7 cellular contexts compared by ENCODE assay signal in genomic region chr6:33416386-33417126, GRCh38. TPM values are rescaled to one million over a fixed set of nuclear protein-coding genes. Genes with fewer than 3 reads are reported as not detected.
DNase-seq lines count a peak whose midpoint lies in the region; ATAC-seq and TF ChIP-seq lines count a peak whose summit lies in the region.

No MANE protein-coding gene starts in this region.

- no peak overlapping the region for H2BK5ac ChIP-seq in H9 (ENCODE audit: insufficient read length, low read length)

- no peak for ATAC-seq in activated B cell treated with CpG ODN at 0.5 μM for 24 hours (ENCODE audit: low read depth)
- no peak for ATAC-seq in right cardiac atrium
- no peak for ATAC-seq in HG02678 (IDR thresholded peaks at IDR 0.05; ENCODE audit: unreplicated experiment)
- ATAC-seq in HG03432 (IDR thresholded peaks at IDR 0.05; ENCODE audit: unreplicated experiment): no peak

- no peak overlapping the region for H2AFZ ChIP-seq in H9 (ENCODE audit: low read length)

- TF ChIP-seq CTCF in H9 (conservative IDR thresholded peaks at IDR 0.05): no peak
- TF ChIP-seq CTCF in activated B cell treated with CpG ODN at 0.5 μM for 24 hours (IDR thresholded peaks at IDR 0.05): no peak

- peaks cover 46 to 59% of the 10 kb centered on the region in 2 experiments for H3K4me1 Mint-ChIP-seq in H9
- peaks cover 80% of the 10 kb centered on the region for H3K4me1 Mint-ChIP-seq in activated B cell treated with CpG ODN at 0.5 μM for 24 hours

- H3K79me2 ChIP-seq in H9 (ENCODE audit: insufficient read depth, low read length): peaks cover 10% of the 10 kb centered on the region; the same call in 1 of the 2 replicates

- H4K5ac ChIP-seq in H9 (ENCODE audit: insufficient read length, low read depth, low read length): no peak overlapping the region

- H4K20me1 ChIP-seq in H9 (ENCODE audit: control insufficient read depth, insufficient read depth, insufficient read length): no peaks in the 10 kb centered on the region

- H3K4me2 ChIP-seq in H9 (ENCODE audit: insufficient read depth, insufficient read length, low read length): peak overlapping the region; percentile 96

- no peak overlapping the region for H3K18ac ChIP-seq in H9 (ENCODE audit: insufficient read length, low read depth, low read length)

- peak overlapping the region; percentile 69 for H3K4me3 ChIP-seq in right cardiac atrium (ENCODE audit: low read length)

- no peaks in the 10 kb centered on the region for H3K27me3 ChIP-seq in H9 (ENCODE audit: insufficient read depth, low read length)
- H3K27me3 ChIP-seq in right cardiac atrium (ENCODE audit: control insufficient read depth, insufficient read depth): no peaks in the 10 kb centered on the region

- DNase-seq in H9 (no peak), activated B cell treated with CpG ODN at 0.5 μM for 24 hours (no peak), right cardiac atrium (no peak), NCI-H2081 treated with DMSO at 0.1 percent for 48 hours (lab: John Stamatoyannopoulos, UW) (no peak)
- DNase-seq in stimulated activated naive CD4-positive, alpha-beta T cell treated with Interleukin-2 at 50 U/mL for 16 hours (lab: John Stamatoyannopoulos, UW): peak; percentile 44

- H4K8ac ChIP-seq in H9 (replicated peaks; ENCODE audit: insufficient read length, low read depth, low read length): no peak overlapping the region

- CTCF ChIA-PET in activated B cell treated with CpG ODN at 0.5 μM for 24 hours (lab: Charles Lee): no interaction called here

- H3K27me3 Mint-ChIP-seq in H9 (ENCODE audit: low read depth): peaks cover 1% of the 10 kb centered on the region
- no peaks in the 10 kb centered on the region for H3K27me3 Mint-ChIP-seq in activated B cell treated with CpG ODN at 0.5 μM for 24 hours

- POLR2A ChIA-PET in activated B cell treated with CpG ODN at 0.5 μM for 24 hours (lab: Charles Lee): interaction anchor here (0.5 to 5.9 kb wide), 8 partner anchors 9 to 204 kb away, joined by 3 to 31 read pairs (median 8); partner anchors contain the start of genes ITPR3, TAPBP and ZBTB22

- H3K36me3 Mint-ChIP-seq in H9 (ENCODE audit: insufficient read depth in 1 of 3, low read depth in 3 of 3) (peaks cover 30 to 52% (median 50%) of the 10 kb centered on the region in 3 experiments), activated B cell treated with CpG ODN at 0.5 μM for 24 hours (ENCODE audit: low read depth) (peaks cover 45% of the 10 kb centered on the region)

- H3K27ac ChIP-seq in H9 (ENCODE audit: insufficient read length, low read depth, low read length) (no peak overlapping the region), right cardiac atrium (ENCODE audit: low read length) (no peak overlapping the region)

- H3K4me3 Mint-ChIP-seq in H9 (peak overlapping the region; percentile 97 to 98), activated B cell treated with CpG ODN at 0.5 μM for 24 hours (peak overlapping the region; percentile 91)

- H3K9me3 ChIP-seq in H9 (ENCODE audit: control insufficient read depth, low read depth, low read length) (no peaks in the 10 kb centered on the region), right cardiac atrium (ENCODE audit: control insufficient read depth, low read length) (no peaks in the 10 kb centered on the region)

- H2BK20ac ChIP-seq in H9 (ENCODE audit: low read depth, low read length, poor library complexity, severe bottlenecking): no peak overlapping the region

- no peak overlapping the region for H3T11ph ChIP-seq in H9 (ENCODE audit: low read length)

- H3K9me3 Mint-ChIP-seq in H9 (no peaks in the 10 kb centered on the region), activated B cell treated with CpG ODN at 0.5 μM for 24 hours (no peaks in the 10 kb centered on the region)

- H3K4me1 ChIP-seq in H9 (ENCODE audit: insufficient read depth, low read length): peaks cover 3% of the 10 kb centered on the region; the same call in 1 of the 2 replicates
- H3K4me1 ChIP-seq in right cardiac atrium (ENCODE audit: control insufficient read depth, insufficient read depth, low read length): peaks cover 9% of the 10 kb centered on the region

- H3K79me1 ChIP-seq in H9 (ENCODE audit: insufficient read depth, low read depth, low read length, poor library complexity, severe bottlenecking): no peaks in the 10 kb centered on the region

- H3K14ac ChIP-seq in H9 (ENCODE audit: insufficient read depth, low read length): no peak overlapping the region

- H4K91ac ChIP-seq in H9 (ENCODE audit: insufficient read length, low read depth, low read length): no peak overlapping the region

- H3K27ac Mint-ChIP-seq in H9: peak overlapping the region in 2 of 3 experiments; percentile 48 to 97; a peak in 4 of 7 replicates
- peak overlapping the region; percentile 96 for H3K27ac Mint-ChIP-seq in activated B cell treated with CpG ODN at 0.5 μM for 24 hours

- peak overlapping the region; percentile 81 for H3K9ac ChIP-seq in H9 (ENCODE audit: extremely low read depth, insufficient read length, low read length)

- no peak overlapping the region for H3K56ac ChIP-seq in H9 (ENCODE audit: insufficient read length, low read depth, low read length)

- no peak overlapping the region for H3K4ac ChIP-seq in H9 (ENCODE audit: low read depth, low read length)

- H2BK120ac ChIP-seq in H9 (ENCODE audit: low read depth, low read length, poor library complexity, severe bottlenecking): no peak overlapping the region

- no peak overlapping the region for H2BK12ac ChIP-seq in H9 (ENCODE audit: insufficient read length, low read depth, low read length)

- no CpG with 5 or more reads among the region's 12 CpGs for WGBS in H9 (ENCODE audit: extremely low coverage, insufficient read length, low lambda C conversion rate)
- 53% methylated on average over 12 of the region's 12 CpGs for WGBS in right cardiac atrium

- H3K23ac ChIP-seq in H9 (ENCODE audit: insufficient read length, low read depth, low read length): no peak overlapping the region

- no peak overlapping the region for H2BK15ac ChIP-seq in H9 (ENCODE audit: low read depth, low read length)

- intact Hi-C loops in activated B cell treated with CpG ODN at 0.5 μM for 24 hours (cut with micrococcal nuclease) (loop anchor here (5.0 to 10.0 kb wide), 2 partner anchors 412 to 574 kb away; partner anchors contain the start of genes HLA-DOA and PSMB8), right cardiac atrium (cut with DNase I) (no loop called here)

- peaks cover 21% of the 10 kb centered on the region for H3K23me2 ChIP-seq in H9 (ENCODE audit: insufficient read length, low read depth, low read length, poor library complexity, severe bottlenecking)

- H2AK5ac ChIP-seq in H9 (ENCODE audit: insufficient read length, low read length): no peak overlapping the region

RNA-seq across cellular contexts. Expression of gene CUTA, which starts 1.4 kb away (rescaled TPM):
- total RNA-seq in H9 (2021) (257 and 264 TPM in 2 replicates), activated B cell treated with CpG ODN at 0.5 μM for 24 hours (111 and 120 TPM in 2 replicates), right cardiac atrium (100 to 1,000 TPM; 128 to 177 (median 133) TPM)
- polyA plus RNA-seq in right cardiac atrium: 170 TPM

RNA-seq across cellular contexts. Expression of gene SYNGAP1, which starts 3.3 kb away (rescaled TPM):
- total RNA-seq in H9 (2021): 111 and 121 TPM in 2 replicates
- 19.5 and 25.4 TPM in 2 replicates for total RNA-seq in activated B cell treated with CpG ODN at 0.5 μM for 24 hours
- 10 to 100 TPM in 1 of 4 donors, 1 to 10 TPM in 3; 8.6 to 13.2 (median 9.0) TPM for total RNA-seq in right cardiac atrium
- polyA plus RNA-seq in right cardiac atrium: 8.0 TPM

RNA-seq across cellular contexts. Expression of gene PHF1, which starts 5.7 kb away (rescaled TPM):
- total RNA-seq in H9 (2021) (49.8 and 56.8 TPM in 2 replicates), activated B cell treated with CpG ODN at 0.5 μM for 24 hours (76.0 and 83.4 TPM in 2 replicates), right cardiac atrium (10 to 100 TPM; 55.5 to 70.6 (median 65.4) TPM)
- polyA plus RNA-seq in right cardiac atrium: 76.4 TPM

RNA-seq across cellular contexts. Expression of gene KIFC1, which starts 24.9 kb away (rescaled TPM):
- 73.1 and 73.8 TPM in 2 replicates for total RNA-seq in H9 (2021)
- total RNA-seq in activated B cell treated with CpG ODN at 0.5 μM for 24 hours: 1.9 and 2.2 TPM in 2 replicates
- 1 to 10 TPM in 2 of 4 donors, under 1 TPM in 1, not detected in 1; 0.62 to 1.2 (median 1.1) TPM for total RNA-seq in right cardiac atrium
- 0.16 TPM for polyA plus RNA-seq in right cardiac atrium

RNA-seq across cellular contexts. Expression of gene ZBTB9, which starts 37.8 kb away (rescaled TPM):
- total RNA-seq in H9 (2021) (48.1 and 53.1 TPM in 2 replicates), activated B cell treated with CpG ODN at 0.5 μM for 24 hours (10.7 and 12.5 TPM in 2 replicates), right cardiac atrium (1 to 10 TPM; 3.9 to 4.9 (median 4.3) TPM)
- polyA plus RNA-seq in right cardiac atrium: 2.8 TPM
